Comparison of ENCODE assay signal across 1 cellular context in the genomic region with DNA sequence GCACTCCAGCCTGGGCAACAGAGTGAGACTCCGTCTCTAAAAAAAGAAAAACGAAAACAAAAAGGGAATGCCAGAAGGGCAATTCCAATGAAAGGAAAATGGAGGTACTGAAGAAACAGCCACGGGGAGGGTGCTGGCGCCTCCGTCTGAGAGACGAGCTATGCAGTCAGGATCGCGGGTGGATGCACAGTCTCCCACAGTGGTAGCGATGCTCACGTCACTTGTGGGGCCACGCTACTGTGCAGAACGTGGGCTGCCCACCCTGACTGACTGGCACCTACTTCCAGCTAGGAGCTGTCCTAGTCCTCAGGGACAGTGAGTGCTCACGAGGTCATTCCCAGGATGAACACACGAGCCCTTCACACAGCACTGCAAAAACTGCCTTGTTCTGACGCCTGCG. TPM values are rescaled to one million over a fixed set of nuclear protein-coding genes. Genes with fewer than 3 reads are reported as not detected.
"Had no signal": no experiment of that assay in that cellular context is flagged by ENCODE, and none has a peak within 500 bp of the region (broad histone marks: within the 10 kb centered on the region; RNA-seq: fewer than 3 reads in every experiment).

No MANE protein-coding gene starts in this region.

RNA-seq across cellular contexts. Expression of a gene that starts 46.8 kb away (rescaled TPM):
- total RNA-seq: esophagus muscularis mucosa had no signal
